Comparison of ENCODE assay signal across 1 cellular context in genomic region chr16:30996324-30996999, GRCh38.
TF ChIP-seq lines count a peak whose summit lies in the region.

No MANE protein-coding gene starts in this region.

TF ChIP-seq in HepG2, 621 proteins besides CTCF, POLR2A, EP300 and RAD21 (continued from another document and continues in another):
- 0 out of 2 replicates have a peak, but pooled peaks have one; percentile 23 for TF ChIP-seq ZNF691 (CRISPR knock-in tag; IDR thresholded peaks at IDR 0.05; ENCODE audit: borderline replicate concordance, low read depth)
- peak; percentile 45; the same call in 1 of the 2 replicates for TF ChIP-seq MYPOP (CRISPR knock-in tag; IDR thresholded peaks at IDR 0.05)
- peak; percentile 8; the same call in 1 of the 2 replicates for TF ChIP-seq EEA1 (CRISPR knock-in tag; IDR thresholded peaks at IDR 0.05; ENCODE audit: borderline replicate concordance)
- TF ChIP-seq ZNF460 (CRISPR knock-in tag; IDR thresholded peaks at IDR 0.05; ENCODE audit: borderline replicate concordance), result peak; percentile 39; the same call in 1 of the 2 replicates
- no peak for TF ChIP-seq NR3C1 (CRISPR knock-in tag; IDR thresholded peaks at IDR 0.05)
- 0 out of 2 replicates have a peak, but pooled peaks have one; percentile 40 for TF ChIP-seq ZBTB2 (CRISPR knock-in tag; IDR thresholded peaks at IDR 0.05; ENCODE audit: low read depth)
- 0 out of 2 replicates have a peak, but pooled peaks have one; percentile 46 for TF ChIP-seq FLYWCH1 (CRISPR knock-in tag; IDR thresholded peaks at IDR 0.05)
- TF ChIP-seq CHD4 (IDR thresholded peaks at IDR 0.05; ENCODE audit: borderline replicate concordance, low read length), result peak; percentile 87; the same call in 1 of the 2 replicates
- TF ChIP-seq ZNF580 (CRISPR knock-in tag; IDR thresholded peaks at IDR 0.05; ENCODE audit: borderline replicate concordance, low read depth), result peak; percentile 60; the same call in 1 of the 2 replicates
- peak; percentile 48 for TF ChIP-seq ZHX2 (IDR thresholded peaks at IDR 0.05; ENCODE audit: low read depth)
- TF ChIP-seq ZHX2 (CRISPR knock-in tag; IDR thresholded peaks at IDR 0.05; ENCODE audit: borderline replicate concordance), result no peak
- peak; percentile 44; the same call in 1 of the 2 replicates for TF ChIP-seq ELF3 (CRISPR knock-in tag; IDR thresholded peaks at IDR 0.05)
- peak; percentile 56; the same call in 1 of the 2 replicates for TF ChIP-seq RXRA (CRISPR knock-in tag; IDR thresholded peaks at IDR 0.05)
- 0 out of 2 replicates have a peak, but pooled peaks have one; percentile 22 for TF ChIP-seq ZNF772 (CRISPR knock-in tag; IDR thresholded peaks at IDR 0.05)
- TF ChIP-seq ZNF75D (CRISPR knock-in tag; IDR thresholded peaks at IDR 0.05; ENCODE audit: borderline replicate concordance), result no peak
- peak; percentile 57; the same call in 1 of the 2 replicates for TF ChIP-seq KDM6A (CRISPR knock-in tag; IDR thresholded peaks at IDR 0.05; ENCODE audit: low read depth)
- no peak for TF ChIP-seq ZFP41 (CRISPR knock-in tag; IDR thresholded peaks at IDR 0.05; ENCODE audit: borderline replicate concordance)
- 0 out of 2 replicates have a peak, but pooled peaks have one; percentile 23 for TF ChIP-seq RARA (CRISPR knock-in tag; IDR thresholded peaks at IDR 0.05)
- TF ChIP-seq GATAD2A (CRISPR knock-in tag; IDR thresholded peaks at IDR 0.05), result no peak; the same call in 1 of the 2 replicates
- 0 out of 2 replicates have a peak, but pooled peaks have one; percentile 27 for TF ChIP-seq IRF9 (CRISPR knock-in tag; IDR thresholded peaks at IDR 0.05; ENCODE audit: borderline replicate concordance)
- 0 out of 2 replicates have a peak, but pooled peaks have one; percentile 13 for TF ChIP-seq ZNF619 (CRISPR knock-in tag; IDR thresholded peaks at IDR 0.05)
- TF ChIP-seq KDM4B (CRISPR knock-in tag; IDR thresholded peaks at IDR 0.05), result 0 out of 2 replicates have a peak, but pooled peaks have one; percentile 45
- peak; percentile 88 for TF ChIP-seq ZMYM2 (CRISPR knock-in tag; IDR thresholded peaks at IDR 0.05)
- TF ChIP-seq RARG (CRISPR knock-in tag; IDR thresholded peaks at IDR 0.05; ENCODE audit: low read depth), result no peak
- 0 out of 2 replicates have a peak, but pooled peaks have one; percentile 60 for TF ChIP-seq DNMT3B (CRISPR knock-in tag; conservative IDR thresholded peaks at IDR 0.05)
- TF ChIP-seq HOXA5 (CRISPR knock-in tag; IDR thresholded peaks at IDR 0.05), result peak; percentile 15; the same call in 1 of the 2 replicates
- TF ChIP-seq FOXP4 (CRISPR knock-in tag; IDR thresholded peaks at IDR 0.05), result peak; percentile 3; the same call in 1 of the 2 replicates
- TF ChIP-seq ZNF703 (CRISPR knock-in tag; IDR thresholded peaks at IDR 0.05; ENCODE audit: borderline replicate concordance), result peak; percentile 23; the same call in 1 of the 2 replicates
- peak; percentile 39; the same call in 1 of the 2 replicates for TF ChIP-seq SP5 (CRISPR knock-in tag; IDR thresholded peaks at IDR 0.05; ENCODE audit: borderline replicate concordance, low read depth)
- peak in 1 of 2 experiments; percentile 83; a peak in 2 of 4 replicates for TF ChIP-seq REST (IDR thresholded peaks at IDR 0.05; ENCODE audit: borderline replicate concordance in 1 of 2, low read depth in 1 of 2, low read length in 2 of 2)
- peak; percentile 51; the same call in 1 of the 2 replicates for TF ChIP-seq ZNF264 (CRISPR knock-in tag; IDR thresholded peaks at IDR 0.05)
- peak; percentile 52; the same call in 1 of the 2 replicates for TF ChIP-seq PHF21A (CRISPR knock-in tag; IDR thresholded peaks at IDR 0.05)
- TF ChIP-seq MAZ (IDR thresholded peaks at IDR 0.05; ENCODE audit: borderline replicate concordance, low read depth, low read length), result peak; percentile 24; the same call in 1 of the 2 replicates
- 0 out of 2 replicates have a peak, but pooled peaks have one; percentile 25 for TF ChIP-seq MAZ (CRISPR knock-in tag; IDR thresholded peaks at IDR 0.05; ENCODE audit: low read depth)
- peak; percentile 24; the same call in 1 of the 2 replicates for TF ChIP-seq ZNF652 (CRISPR knock-in tag; IDR thresholded peaks at IDR 0.05; ENCODE audit: borderline replicate concordance, low read depth)
- TF ChIP-seq ZNF782 (CRISPR knock-in tag; IDR thresholded peaks at IDR 0.05; ENCODE audit: borderline replicate concordance), result no peak
- peak; percentile 59; the same call in 1 of the 2 replicates for TF ChIP-seq ZNF124 (CRISPR knock-in tag; IDR thresholded peaks at IDR 0.05)
- peak; percentile 22 for TF ChIP-seq ZNF883 (CRISPR knock-in tag; IDR thresholded peaks at IDR 0.05; ENCODE audit: not compliant biosample characterization)
- 0 out of 2 replicates have a peak, but pooled peaks have one; percentile 5 for TF ChIP-seq ZBTB7B (CRISPR knock-in tag; IDR thresholded peaks at IDR 0.05)
- TF ChIP-seq ARHGAP35 (CRISPR knock-in tag; IDR thresholded peaks at IDR 0.05; ENCODE audit: borderline replicate concordance), result 0 out of 2 replicates have a peak, but pooled peaks have one; percentile 54
- peak; percentile 29; the same call in 1 of the 2 replicates for TF ChIP-seq ZNF136 (CRISPR knock-in tag; IDR thresholded peaks at IDR 0.05; ENCODE audit: low read depth)
- TF ChIP-seq ZNF160 (CRISPR knock-in tag; IDR thresholded peaks at IDR 0.05), result 0 out of 2 replicates have a peak, but pooled peaks have one; percentile 3
- peak; percentile 82 for TF ChIP-seq POLR2G (IDR thresholded peaks at IDR 0.05; ENCODE audit: low read depth, low read length)
- no peak; the same call in 1 of the 2 replicates for TF ChIP-seq REPIN1 (CRISPR knock-in tag; IDR thresholded peaks at IDR 0.05; ENCODE audit: borderline replicate concordance, low read depth)
- 0 out of 2 replicates have a peak, but pooled peaks have one; percentile 55 for TF ChIP-seq TGIF2 (CRISPR knock-in tag; IDR thresholded peaks at IDR 0.05)
- peak; percentile 60 for TF ChIP-seq GFI1 (CRISPR knock-in tag; IDR thresholded peaks at IDR 0.05; ENCODE audit: borderline replicate concordance)
